In the genomic region with DNA sequence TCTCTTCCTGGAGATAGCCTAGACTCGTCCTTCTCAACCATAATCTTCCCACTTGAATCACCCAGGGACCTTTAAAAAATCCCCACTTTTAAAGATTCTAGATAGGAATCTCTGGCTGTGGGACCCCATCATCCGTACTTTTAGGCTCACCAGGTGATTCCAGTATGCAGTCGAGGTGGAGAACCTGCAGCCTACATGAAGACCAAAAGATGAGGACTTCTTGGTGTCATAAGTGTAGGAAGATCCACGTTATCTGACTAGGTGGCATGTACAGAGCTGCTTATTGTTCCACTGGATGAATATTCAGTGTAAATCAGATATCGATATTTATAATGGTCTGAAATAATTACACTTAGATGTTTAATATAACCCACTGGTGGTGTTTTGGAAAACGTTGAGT, we compare ENCODE assay signal across 10 cellular contexts. TPM values are rescaled to one million over a fixed set of nuclear protein-coding genes. Genes with fewer than 3 reads are reported as not detected.
DNase-seq lines count a peak whose midpoint lies in the region; ATAC-seq, FAIRE-seq and TF ChIP-seq lines count a peak whose summit lies in the region.
"Had no signal": no experiment of that assay in that cellular context is flagged by ENCODE, and none has a peak within 500 bp of the region (broad histone marks: within the 10 kb centered on the region; RNA-seq: fewer than 3 reads in every experiment).

No MANE protein-coding gene starts in this region.

- H3K27ac Mint-ChIP-seq in stimulated activated naive CD8-positive, alpha-beta T cell treated with anti-CD3 and anti-CD28 coated beads, Interleukin-15, Interleukin-2, amounts not matched to agents 100 ng/mL and 50 ng/mL, for 24 hours: peak overlapping the region; percentile 93
- H3K27ac Mint-ChIP-seq in natural killer cell: peak overlapping the region in 1 of 2 donors; percentile 99

- no peak for FAIRE-seq in GM12878 (lab: Jason Lieb, UNC)
- FAIRE-seq: bronchial epithelial cell had no signal

- TF ChIP-seq POLR2A in GM12878 (IDR thresholded peaks at IDR 0.05; ENCODE audit: low read depth, low read length): no peak

- in situ Hi-C loops in GM12878 (cut with MboI): loop anchor here (25.0 kb wide), 1 partner anchor 113 kb away; no protein-coding TSS in a partner anchor

- SMC1A ChIA-PET in GM12878 (lab: Charles Lee; ENCODE audit: uncharacterized antibody, unreplicated experiment): interaction anchor here (0.8 to 6.4 kb wide), 20 partner anchors 9 to 127 kb away, joined by 3 to 64 read pairs (median 6); no protein-coding TSS in a partner anchor

- peaks cover 57% of the 10 kb centered on the region for H3K36me3 Mint-ChIP-seq in stimulated activated naive CD8-positive, alpha-beta T cell treated with anti-CD3 and anti-CD28 coated beads, Interleukin-15, Interleukin-2, amounts not matched to agents 100 ng/mL and 50 ng/mL, for 24 hours (ENCODE audit: low read depth)
- H3K36me3 Mint-ChIP-seq in natural killer cell: peaks cover 15% of the 10 kb centered on the region

- TF ChIP-seq EP300 in GM12878 (IDR thresholded peaks at IDR 0.05; ENCODE audit: borderline replicate concordance in 1 of 2, control insufficient read depth in 1 of 2, low read depth in 2 of 2, low read length in 2 of 2): no peak

- H3K4me1 Mint-ChIP-seq in stimulated activated naive CD8-positive, alpha-beta T cell treated with anti-CD3 and anti-CD28 coated beads, Interleukin-15, Interleukin-2, amounts not matched to agents 100 ng/mL and 50 ng/mL, for 24 hours (ENCODE audit: low read depth): peaks cover 50% of the 10 kb centered on the region
- H3K4me1 Mint-ChIP-seq in natural killer cell: peaks cover 59 to 62% of the 10 kb centered on the region in 2 donors

- DNase-seq in stimulated activated naive CD8-positive, alpha-beta T cell treated with anti-CD3 and anti-CD28 coated beads, Interleukin-15, Interleukin-2, amounts not matched to agents 100 U/mL and 50 U/mL, for 24 hours: no peak
- DNase-seq in GM12878 (ENCODE audit: low read depth, low spot score) (no peak), natural killer cell (no peak), NCI-H345 treated with DMSO at 0.1 percent for 48 hours (lab: John Stamatoyannopoulos, UW; ENCODE audit: unreplicated experiment) (no peak), GM03348 (ENCODE audit: low spot score) (no peak)

- peaks cover 11% of the 10 kb centered on the region for H3K4me1 ChIP-seq in GM12878 (ENCODE audit: control insufficient read depth, insufficient read depth, low read length)

- H3K9ac ChIP-seq in GM12878 (ENCODE audit: control insufficient read depth, insufficient read depth, low read length): peak overlapping the region; percentile 91

- H3K27ac ChIP-seq in GM12878 (ENCODE audit: control insufficient read depth, insufficient read depth): peak overlapping the region; percentile 80
- H3K27ac ChIP-seq: HL-60 had no signal

- H3K36me3 ChIP-seq in GM12878 (ENCODE audit: control insufficient read depth in 2 of 2, insufficient read depth in 2 of 2, low read length in 1 of 2): no peaks in the 10 kb centered on the region; a peak in 1 of 4 replicates

- H3K4me2 ChIP-seq in GM12878 (ENCODE audit: control insufficient read depth, insufficient read depth): peak overlapping the region; percentile 83

- BruUV-seq in GM12878 (replicated peaks; lab: Mats Ljungman, UMichigan): TSS peak; percentile 33

- ATAC-seq in stimulated activated naive CD8-positive, alpha-beta T cell treated with anti-CD3 and anti-CD28 coated beads, Interleukin-15, Interleukin-2, amounts not matched to agents 100 U/mL and 50 U/mL, for 24 hours: no peak
- ATAC-seq in GM12878: no peak
- ATAC-seq in natural killer cell: no peak
- no peak for ATAC-seq in HG03460 (IDR thresholded peaks at IDR 0.05; ENCODE audit: unreplicated experiment)
- no peak for ATAC-seq in GM19035 (IDR thresholded peaks at IDR 0.05; ENCODE audit: unreplicated experiment)

- RAD21 ChIA-PET in GM12878 (lab: Charles Lee; ENCODE audit: unreplicated experiment): interaction anchor here (0.8 to 6.9 kb wide), 14 partner anchors 12 to 152 kb away, joined by 3 to 62 read pairs (median 8); no protein-coding TSS in a partner anchor

- no peaks in the 10 kb centered on the region for H4K20me1 ChIP-seq in GM12878 (ENCODE audit: control insufficient read depth, insufficient read depth)

- H3K4me3 Mint-ChIP-seq in stimulated activated naive CD8-positive, alpha-beta T cell treated with anti-CD3 and anti-CD28 coated beads, Interleukin-15, Interleukin-2, amounts not matched to agents 100 ng/mL and 50 ng/mL, for 24 hours: peak overlapping the region; percentile 99
- peak overlapping the region; percentile 95 for H3K4me3 Mint-ChIP-seq in natural killer cell

- CTCF ChIA-PET in GM12878 (lab: Yijun Ruan, JAX): interaction anchor here (1.7 to 3.2 kb wide), 3 partner anchors 10 to 64 kb away, joined by 5 to 19 read pairs (median 6); no protein-coding TSS in a partner anchor

- no peaks in the 10 kb centered on the region; a peak in 1 of 4 replicates for H3K27me3 ChIP-seq in GM12878 (replicated peaks in 1 of 2; ENCODE audit: control insufficient read depth in 2 of 2, insufficient read depth in 2 of 2, low read length in 1 of 2)

- H3K79me2 ChIP-seq in GM12878 (ENCODE audit: control insufficient read depth, insufficient read depth, low read length): peaks cover 75% of the 10 kb centered on the region

- no peak for TF ChIP-seq RAD21 in GM12878 (IDR thresholded peaks at IDR 0.05; ENCODE audit: insufficient read depth, low read depth, low read length)

- 56% methylated on average over 6 of the region's 6 CpGs for whole genome bisulfite sequencing in GM12878 (ENCODE audit: insufficient coverage, insufficient replicate concordance, low lambda C conversion rate, missing lambda C conversion rate)

- no peaks in the 10 kb centered on the region for H3K27me3 Mint-ChIP-seq in stimulated activated naive CD8-positive, alpha-beta T cell treated with anti-CD3 and anti-CD28 coated beads, Interleukin-15, Interleukin-2, amounts not matched to agents 100 ng/mL and 50 ng/mL, for 24 hours
- no peaks in the 10 kb centered on the region for H3K27me3 Mint-ChIP-seq in natural killer cell (ENCODE audit: low read depth in 2 of 2)

- intact Hi-C loops in GM12878 (cut with micrococcal nuclease; ENCODE audit: unreplicated experiment) (loop anchor here (2.0 to 5.0 kb wide), 2 partner anchors 65 to 438 kb away; partner anchors contain the start of gene SNAPC1), natural killer cell (cut with micrococcal nuclease) (loop anchor here (1.0 to 5.0 kb wide), 4 partner anchors 33 to 193 kb away; no protein-coding TSS in a partner anchor)

- TF ChIP-seq CTCF in GM12878 (IDR thresholded peaks at IDR 0.05 in 2 of 3, conservative IDR thresholded peaks at IDR 0.05 in 1 of 3; ENCODE audit: control insufficient read depth in 2 of 3, extremely low read depth in 1 of 3, insufficient read depth in 1 of 3, low read depth in 3 of 3, low read length in 3 of 3): no peak
- no peak for TF ChIP-seq CTCF in natural killer cell (IDR thresholded peaks at IDR 0.05)

- H3K9me3 Mint-ChIP-seq in stimulated activated naive CD8-positive, alpha-beta T cell treated with anti-CD3 and anti-CD28 coated beads, Interleukin-15, Interleukin-2, amounts not matched to agents 100 ng/mL and 50 ng/mL, for 24 hours: peaks cover 4% of the 10 kb centered on the region
- H3K9me3 Mint-ChIP-seq in natural killer cell: no peaks in the 10 kb centered on the region

- H2AFZ ChIP-seq in GM12878 (ENCODE audit: control insufficient read depth, low read depth, low read length): no peak overlapping the region

- peak overlapping the region; percentile 95 for H3K4me3 ChIP-seq in GM12878

- POLR2A ChIA-PET in GM12878 (lab: Charles Lee): interaction anchor here (1.7 to 4.7 kb wide), 4 partner anchors 9 to 117 kb away, joined by 6 to 38 read pairs (median 15); no protein-coding TSS in a partner anchor

- peaks cover 6% of the 10 kb centered on the region; the same call in 2 of the 3 replicates for H3K9me3 ChIP-seq in GM12878 (replicated peaks; ENCODE audit: control insufficient read depth, insufficient read depth, low read length)

RNA-seq across cellular contexts. Expression of gene PRKCH, which starts 2.6 kb away (rescaled TPM):
- 466 and 549 TPM in 2 replicates for total RNA-seq in GM12878 (2013; cell fraction: nucleolus; rRNA removed)
- total RNA-seq in GM12878 (2014; rRNA removed) (53.9 and 62.9 TPM in 2 replicates), GM12878 (2014; rRNA removed; fragmentation: Illumina TruSeq; extraction: Trizol) (36.0 and 36.3 TPM in 2 replicates), GM12878 (2021) (32.0 and 38.7 TPM in 2 replicates), natural killer cell (100 to 1,000 TPM; 610 to 756 (median 618) TPM)
- 31.1 TPM for polyA plus RNA-seq in GM12878 (2011; ENCODE audit: low read depth)
- polyA plus RNA-seq in GM12878 (2011; rRNA removed) (115 and 140 TPM in 2 replicates), GM12878 (2014; fragmentation: Illumina TruSeq; extraction: Trizol) (34.2 and 45.3 TPM in 2 replicates), GM12878 (2014; fragmentation: Nextera tagmentation; extraction: Ambion mirVana) (10 to 100 TPM; 10.7 to 12.0 TPM), GM12878 (2014; rRNA removed) (22.0 and 32.3 TPM in 2 replicates), GM12878 (2016; fragmentation: Nextera tagmentation; extraction: Ambion mirVana) (10 to 100 TPM; 32.3 to 34.6 TPM)
- 163 and 194 TPM in 2 replicates for polyA plus RNA-seq in GM12878 (2011; cell fraction: cytosol; rRNA removed)
- 129 and 155 TPM in 2 replicates for polyA plus RNA-seq in GM12878 (2011; cell fraction: nucleus; rRNA removed)
- 60.0 and 70.9 TPM in 2 replicates for polyA plus RNA-seq in GM12878 (2012)
- polyA minus RNA-seq in GM12878 (2011; rRNA and poly(A)+ RNA removed): 356 and 399 TPM in 2 replicates
- polyA minus RNA-seq in GM12878 (2011; cell fraction: cytosol; rRNA and poly(A)+ RNA removed): 73.1 and 84.4 TPM in 2 replicates
- polyA minus RNA-seq in GM12878 (2011; cell fraction: nucleus; rRNA and poly(A)+ RNA removed): 219 and 500 TPM in 2 replicates

RNA-seq across cellular contexts. Expression of gene TMEM30B, which starts 42.8 kb away (rescaled TPM):
- total RNA-seq in GM12878 (2013; cell fraction: nucleolus; rRNA removed): not detected in 2 replicates
- total RNA-seq in GM12878 (2014; rRNA removed) (not detected in 2 replicates), GM12878 (2014; rRNA removed; fragmentation: Illumina TruSeq; extraction: Trizol) (not detected in 2 replicates), GM12878 (2021) (0.10 and 0.27 TPM in 2 replicates), natural killer cell (1 to 10 TPM; 1.0 to 1.4 (median 1.3) TPM)
- not detected for polyA plus RNA-seq in GM12878 (2011; ENCODE audit: low read depth)
- polyA plus RNA-seq in GM12878 (2011; rRNA removed) (not detected in 2 replicates), GM12878 (2014; fragmentation: Illumina TruSeq; extraction: Trizol) (not detected in 2 replicates), GM12878 (2014; fragmentation: Nextera tagmentation; extraction: Ambion mirVana) (not detected), GM12878 (2014; rRNA removed) (not detected in 2 replicates), GM12878 (2016; fragmentation: Nextera tagmentation; extraction: Ambion mirVana) (not detected)
- not detected in 2 replicates for polyA plus RNA-seq in GM12878 (2011; cell fraction: cytosol; rRNA removed)
- not detected in 2 replicates for polyA plus RNA-seq in GM12878 (2011; cell fraction: nucleus; rRNA removed)
- not detected in 2 replicates for polyA plus RNA-seq in GM12878 (2012)
- polyA minus RNA-seq in GM12878 (2011; rRNA and poly(A)+ RNA removed): not detected in 2 replicates
- not detected in 2 replicates for polyA minus RNA-seq in GM12878 (2011; cell fraction: cytosol; rRNA and poly(A)+ RNA removed)
- polyA minus RNA-seq in GM12878 (2011; cell fraction: nucleus; rRNA and poly(A)+ RNA removed): not detected in 2 replicates
